ENCODE assay signal across 17 cellular contexts in genomic region chr9:82781965-82782392, GRCh38.
DNase-seq lines count a peak whose midpoint lies in the region; ATAC-seq and TF ChIP-seq lines count a peak whose summit lies in the region.
"Had no signal": no experiment of that assay in that cellular context is flagged by ENCODE, and none has a peak within 500 bp of the region (broad histone marks: within the 10 kb centered on the region; RNA-seq: fewer than 3 reads in every experiment).

No MANE protein-coding gene starts in this region.

- no peak for TF ChIP-seq POLR2A in sigmoid colon (IDR thresholded peaks at IDR 0.05)

- no peaks in the 10 kb centered on the region for H3K27me3 ChIP-seq in sigmoid colon
- H3K27me3 ChIP-seq: heart right ventricle had no signal

- no peak overlapping the region for H3K27ac ChIP-seq in sigmoid colon
- H3K27ac ChIP-seq: heart right ventricle, HL-60, parathyroid adenoma, skin epidermis had no signal

- DNase-seq in DMS 273 (lab: John Stamatoyannopoulos, UW; ENCODE audit: unreplicated experiment) (peak; percentile 72), NCI-H146 treated with DMSO at 0.1 percent for 48 hours (lab: John Stamatoyannopoulos, UW; ENCODE audit: unreplicated experiment) (peak; percentile 24), NCI-H526 treated with DMSO at 0.1 percent for 48 hours (lab: John Stamatoyannopoulos, UW) (peak; percentile 8), left colon (no peak), sigmoid colon (no peak), amniotic stem cell (lab: John Stamatoyannopoulos, UW) (no peak)
- no peak for DNase-seq in activated CD8-positive, alpha-beta memory T cell treated with anti-CD3 and anti-CD28 coated beads for 24 hours
- DNase-seq: activated CD4-positive, alpha-beta T cell treated with anti-CD3 and anti-CD28 coated beads, Interleukin-2, amount 50 U/mL, for 1 hour; activated naive CD4-positive, alpha-beta T cell; anterior cingulate cortex; CD4-positive, alpha-beta T cell; heart right ventricle; stimulated activated CD4-positive, alpha-beta T cell treated with anti-CD3 and anti-CD28 coated beads, Interleukin-4, amount 100 ng/mL, for 24 hours had no signal

- H3K4me3 ChIP-seq in sigmoid colon: no peak overlapping the region
- H3K4me3 ChIP-seq: heart right ventricle, skin epidermis had no signal

- ATAC-seq in left colon (peak; percentile 32), GM18873 (IDR thresholded peaks at IDR 0.05; ENCODE audit: low FRiP score, unreplicated experiment) (no peak)
- ATAC-seq: heart right ventricle had no signal

- 16 to 56% methylated on average over 3 of the region's 3 CpGs for WGBS in sigmoid colon, 2 donors

- H3K9me3 ChIP-seq in sigmoid colon: no peaks in the 10 kb centered on the region

- intact Hi-C loops in left colon (cut with DNase I, micrococcal nuclease): no loop called here
- intact Hi-C loops in sigmoid colon (cut with DNase I): no loop called here

- no peaks in the 10 kb centered on the region for H3K4me1 ChIP-seq in sigmoid colon
- H3K4me1 ChIP-seq: heart right ventricle, parathyroid adenoma had no signal

- TF ChIP-seq EP300 in sigmoid colon (IDR thresholded peaks at IDR 0.05): no peak

- no peak for TF ChIP-seq CTCF in sigmoid colon (IDR thresholded peaks at IDR 0.05)

- no peaks in the 10 kb centered on the region for H3K36me3 ChIP-seq in sigmoid colon
- H3K36me3 ChIP-seq: heart right ventricle had no signal

Comparison
In these comparisons a context has a peak if more than half of its experiments do, and no peak if none do; other contexts are left out.
1. DNase-seq: peak in DMS 273 (single experiment), NCI-H146 treated with DMSO at 0.1 percent for 48 hours (single experiment) and NCI-H526 treated with DMSO at 0.1 percent for 48 hours (single experiment); none in left colon (0 of 2), sigmoid colon (single experiment), amniotic stem cell (single experiment) and activated CD8-positive, alpha-beta memory T cell treated with anti-CD3 and anti-CD28 coated beads for 24 hours (single experiment).